ENCODE assay signal across 25 cellular contexts in genomic region chr3:132756108-132756650, GRCh38.
"Had no signal": no experiment of that assay in that cellular context is flagged by ENCODE, and none has a peak within 500 bp of the region (broad histone marks: within the 10 kb centered on the region; RNA-seq: fewer than 3 reads in every experiment).

No MANE protein-coding gene starts in this region.

- DNase-seq: activated CD4-positive, alpha-beta T cell treated with anti-CD3 and anti-CD28 coated beads for 4 hours; activated CD4-positive, alpha-beta T cell treated with anti-CD3 and anti-CD28 coated beads, Interleukin-2, amount 50 U/mL, for 48 hours; activated CD4-positive, CD25-positive, alpha-beta regulatory T cell; activated effector memory CD4-positive, alpha-beta T cell treated with Interleukin-2 at 50 U/mL for 16 hours; activated naive CD4-positive, alpha-beta T cell treated with anti-CD3 and anti-CD28 coated beads for 36 hours; activated naive CD8-positive, alpha-beta T cell treated with anti-CD3 and anti-CD28 coated beads, Interleukin-2, amount 10 ng/mL, durations not matched to agents 7 days and 5 days; activated T-cell treated with anti-CD3 and anti-CD28 coated beads, Interleukin-2, amount 50 U/mL, for 72 hours; anterior cingulate cortex; brain microvascular endothelial cell; caudate nucleus; dermis blood vessel endothelial cell; effector CD8-positive, alpha-beta T cell; glutamatergic neuron; kidney glomerular epithelial cell; left ventricle myocardium superior; mammary epithelial cell; nucleus accumbens; posterior cingulate gyrus; stimulated activated CD4-positive, alpha-beta T cell treated with anti-CD3 and anti-CD28 coated beads, Interleukin-15, amount 100 ng/mL, for 24 hours; stomach; transverse colon; uterus had no signal

- ATAC-seq: activated T-cell treated with anti-CD3 and anti-CD28 coated beads, Interleukin-2, amount 50 U/mL, for 72 hours; esophagus mucosa; left ventricle myocardium superior; sciatic nerve; stimulated activated memory B cell treated with anti-CD40 and anti-IgM and Interleukin-4, amounts not matched to agents 10 μg/mL and 1 μg/mL and 100 μg/mL, for 72 hours had no signal
